1 cellular context compared by ENCODE assay signal in the genomic region with DNA sequence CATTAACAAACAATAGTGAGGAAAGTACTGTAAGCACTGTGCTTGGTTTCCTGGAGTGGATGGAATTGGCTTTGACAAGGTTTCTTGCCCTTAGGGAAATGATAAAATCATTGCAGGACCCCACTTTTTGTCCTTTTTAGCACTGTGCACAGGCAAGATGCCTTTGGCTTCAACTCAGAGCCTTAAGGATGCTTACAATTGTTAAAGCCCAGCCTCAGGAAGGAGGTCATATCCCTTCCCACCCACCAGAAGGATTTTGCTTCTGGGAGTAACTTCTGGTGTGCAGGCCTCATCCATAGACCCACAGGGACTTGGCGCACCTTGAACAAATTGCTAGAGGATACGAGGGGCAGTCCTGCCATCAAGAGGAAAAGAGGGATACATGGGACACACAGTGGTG.
TF ChIP-seq lines count a peak whose summit lies in the region.

No MANE protein-coding gene starts in this region.

TF ChIP-seq in liver, 16 proteins besides CTCF, POLR2A, EP300 and RAD21 (continued from another document):
- TF ChIP-seq, protein P1, sequence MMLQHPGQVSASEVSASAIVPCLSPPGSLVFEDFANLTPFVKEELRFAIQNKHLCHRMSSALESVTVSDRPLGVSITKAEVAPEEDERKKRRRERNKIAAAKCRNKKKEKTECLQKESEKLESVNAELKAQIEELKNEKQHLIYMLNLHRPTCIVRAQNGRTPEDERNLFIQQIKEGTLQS (IDR thresholded peaks at IDR 0.05), result no peak
